18 cellular contexts compared by ENCODE assay signal in genomic region chr16:582218-582613, GRCh38. TPM values are rescaled to one million over a fixed set of nuclear protein-coding genes. Genes with fewer than 3 reads are reported as not detected.
DNase-seq lines count a peak whose midpoint lies in the region; ATAC-seq, FAIRE-seq and TF ChIP-seq lines count a peak whose summit lies in the region.
"Had no signal": no experiment of that assay in that cellular context is flagged by ENCODE, and none has a peak within 500 bp of the region (broad histone marks: within the 10 kb centered on the region; RNA-seq: fewer than 3 reads in every experiment).

No MANE protein-coding gene starts in this region.

- H3K36me3 ChIP-seq in BE2C (peaks cover 8% of the 10 kb centered on the region; the same call in 1 of the 2 replicates), H7 (replicated peaks; ENCODE audit: control insufficient read depth, insufficient read depth, low read length) (no peaks in the 10 kb centered on the region), K562 (ENCODE audit: control insufficient read depth, insufficient read depth, low read length) (no peaks in the 10 kb centered on the region; the same call in 2 of the 3 replicates), osteoblast (ENCODE audit: insufficient read depth, low read length) (no peaks in the 10 kb centered on the region), kidney (ENCODE audit: control insufficient read depth in 1 of 2, insufficient read depth in 2 of 2, low read length in 2 of 2) (no peaks in the 10 kb centered on the region)

- TF ChIP-seq POLR2A in K562 (conservative IDR thresholded peaks at IDR 0.05), result no peak

- H3K4me2 ChIP-seq in K562 (ENCODE audit: insufficient read depth, low read length), result no peak overlapping the region
- H3K4me2 ChIP-seq in osteoblast (ENCODE audit: insufficient read depth, low read length), result no peak overlapping the region

- intact Hi-C loops in K562 (cut with micrococcal nuclease), result no loop called here
- intact Hi-C loops in kidney (cut with DNase I), result no loop called here

- H3K9ac ChIP-seq in K562 (ENCODE audit: insufficient read depth in 1 of 2, low read depth in 2 of 2, low read length in 2 of 2) (no peak overlapping the region), kidney (ENCODE audit: low read length in 2 of 2) (no peak overlapping the region)

- FAIRE-seq in K562 (lab: Jason Lieb, UNC) (no peak), kidney (lab: Jason Lieb, UNC) (no peak)
- FAIRE-seq: D721Med, G401.6, GM12892 had no signal

- peaks cover 7% of the 10 kb centered on the region for H3K9me1 ChIP-seq in K562 (ENCODE audit: control insufficient read depth, insufficient read depth, low read length)

- in situ Hi-C loops in K562 (cut with MboI), result no loop called here

- POLR2A ChIA-PET in K562 (lab: Yijun Ruan, JAX), result interaction anchor here (0.6 to 0.8 kb wide), 2 partner anchors 15 to 56 kb away, joined by 3 to 4 read pairs; partner anchors contain the start of gene NHLRC4

- CTCF ChIA-PET in K562 (lab: Yijun Ruan, JAX; ENCODE audit: low intra/inter-chr PET ratio), result no interaction called here

- DNase-seq in BE2C (peak; percentile 14), H7 (peak; percentile 78), K562 (ENCODE audit: extremely low read depth in 1 of 4, low spot score in 3 of 4) (no peak), osteoblast (ENCODE audit: insufficient read length, low spot score, missing footprints) (peak; percentile 78), kidney (no peak), NCI-H1417 (lab: John Stamatoyannopoulos, UW) (no peak), AML-193 (lab: John Stamatoyannopoulos, UW) (no peak)
- DNase-seq: Caco-2; CD4-positive, alpha-beta T cell; HCEC 1CT; HFFc6 had no signal

- H3K9me3 ChIP-seq in BE2C, result no peaks in the 10 kb centered on the region
- no peaks in the 10 kb centered on the region for H3K9me3 ChIP-seq in K562 (replicated peaks; ENCODE audit: control insufficient read depth, insufficient read depth, low read depth, low read length)
- H3K9me3 ChIP-seq in osteoblast (ENCODE audit: low read depth, low read length), result no peaks in the 10 kb centered on the region
- H3K9me3 ChIP-seq in kidney (ENCODE audit: control insufficient read depth in 1 of 2, low read length in 2 of 2), result no peaks in the 10 kb centered on the region
- H3K9me3 ChIP-seq: Caco-2 had no signal

- no peak for TF ChIP-seq CTCF in BE2C (IDR thresholded peaks at IDR 0.05; ENCODE audit: low read depth, low read length)
- TF ChIP-seq CTCF in K562 (IDR thresholded peaks at IDR 0.05 in 2 of 3, conservative IDR thresholded peaks at IDR 0.05 in 1 of 3; ENCODE audit: insufficient read depth in 2 of 3, low read depth in 1 of 3, low read length in 3 of 3), result no peak
- no peak for TF ChIP-seq CTCF in osteoblast (IDR thresholded peaks at IDR 0.05; ENCODE audit: extremely low read depth, low read depth, low read length)
- TF ChIP-seq CTCF in kidney (IDR thresholded peaks at IDR 0.05; ENCODE audit: borderline replicate concordance, extremely low read depth, insufficient read depth), result no peak

- H3K4me1 ChIP-seq in BE2C (peaks cover 4% of the 10 kb centered on the region), K562 (replicated peaks in 1 of 2; ENCODE audit: control insufficient read depth in 2 of 2, insufficient read depth in 2 of 2, low read length in 2 of 2) (peaks cover 0 to 81% of the 10 kb centered on the region in 2 experiments), osteoblast (ENCODE audit: insufficient read depth, low read length) (peaks cover 17% of the 10 kb centered on the region), kidney (ENCODE audit: control insufficient read depth in 1 of 2, insufficient read depth in 1 of 2, low read depth in 1 of 2, low read length in 2 of 2) (peaks cover 4 to 9% of the 10 kb centered on the region in 2 donors)
- H3K4me1 ChIP-seq: Caco-2 had no signal

- H3K4me3 ChIP-seq in BE2C (ENCODE audit: low read depth, low read length) (no peak overlapping the region), H7 (ENCODE audit: insufficient read depth, low read depth, low read length) (no peak overlapping the region), K562 (no peak overlapping the region), osteoblast (ENCODE audit: insufficient read depth, low read length) (no peak overlapping the region), kidney (ENCODE audit: low read length in 2 of 2) (no peak overlapping the region)

- 0 out of 3 replicates have a peak, but pooled peaks cover 4% of the 10 kb centered on the region for H3K79me2 ChIP-seq in K562 (ENCODE audit: control insufficient read depth, insufficient read depth, low read length)
- peaks cover 4% of the 10 kb centered on the region for H3K79me2 ChIP-seq in osteoblast (ENCODE audit: insufficient read depth, low read length)

- WGBS in K562 (ENCODE audit: insufficient coverage, low coverage, missing lambda C conversion rate), result 84% methylated on average over 10 of the region's 18 CpGs

- BruUV-seq in K562 (replicated peaks; lab: Mats Ljungman, UMichigan), result no TSS peak

- H3K27me3 ChIP-seq in BE2C (no peaks in the 10 kb centered on the region), H7 (ENCODE audit: control insufficient read depth, insufficient read depth, low read length) (peaks cover 8% of the 10 kb centered on the region), K562 (ENCODE audit: control insufficient read depth in 2 of 2, insufficient read depth in 2 of 2, low read length in 2 of 2) (no peaks in the 10 kb centered on the region), osteoblast (ENCODE audit: insufficient read depth, low read length) (no peaks in the 10 kb centered on the region)

- TF ChIP-seq RAD21 in K562 (CRISPR knock-in tag; conservative IDR thresholded peaks at IDR 0.05 in 1 of 2, IDR thresholded peaks at IDR 0.05 in 1 of 2), result no peak

- H3K27ac ChIP-seq in K562 (ENCODE audit: extremely low read depth, low read depth, low read length) (no peak overlapping the region), osteoblast (ENCODE audit: low read depth, low read length) (no peak overlapping the region), kidney (ENCODE audit: low read depth in 2 of 2, low read length in 2 of 2) (no peak overlapping the region)
- H3K27ac ChIP-seq: HL-60 had no signal

- H4K20me1 ChIP-seq in K562 (replicated peaks; ENCODE audit: control insufficient read depth, insufficient read depth, low read length) (peaks cover 10% of the 10 kb centered on the region; the same call in 1 of the 2 replicates), osteoblast (ENCODE audit: insufficient read depth, low read length) (peaks cover 6% of the 10 kb centered on the region)

- no peak for ATAC-seq in K562

- no peak for TF ChIP-seq EP300 in K562 (IDR thresholded peaks at IDR 0.05; ENCODE audit: low read length)

- no peak overlapping the region for H2AFZ ChIP-seq in K562 (ENCODE audit: low read depth, low read length)
- H2AFZ ChIP-seq in osteoblast (ENCODE audit: low read length), result no peak overlapping the region

RNA-seq across cellular contexts. Expression of gene RAB40C, which starts 7.7 kb away (rescaled TPM):
- 21.3 TPM for polyA plus RNA-seq in BE2C (2012; ENCODE audit: insufficient read depth, insufficient read length, low read depth)
- 26.3 and 26.4 TPM in 2 replicates for total RNA-seq in H7 (2014; rRNA removed; shearing (Covaris generic))
- total RNA-seq in K562 (2011; cell fraction: chromatin; rRNA removed; ENCODE audit: low replicate concordance), result 10.6 and 36.6 TPM in 2 replicates
- 24.2 and 24.8 TPM in 2 replicates for total RNA-seq in K562 (2011; cell fraction: nucleolus; rRNA removed)
- total RNA-seq in K562 (2011; cell fraction: nucleoplasm; rRNA removed), result 15.5 and 15.6 TPM in 2 replicates
- 22.3 and 26.0 TPM in 2 replicates for total RNA-seq in K562 (2014; rRNA removed)
- total RNA-seq in K562 (2014; rRNA removed; fragmentation: Illumina TruSeq; extraction: Trizol), result 1.9 and 2.5 TPM in 2 replicates
- 10.1 and 11.4 TPM in 2 replicates for total RNA-seq in K562 (2015; rRNA removed; fragmentation: Illumina TruSeq; extraction: Trizol)
- 23.4 and 25.3 TPM in 2 replicates for total RNA-seq in K562 (2021)
- 8.7 and 10.9 TPM in 2 replicates for polyA plus RNA-seq in K562 (2011; rRNA removed)
- polyA plus RNA-seq in K562 (2011; cell fraction: cytosol; rRNA removed), result 15.6 and 35.2 TPM in 2 replicates
- polyA plus RNA-seq in K562 (2011; cell fraction: nucleus; rRNA removed), result 22.1 and 35.1 TPM in 2 replicates
- 15.7 and 28.1 TPM in 2 replicates for polyA plus RNA-seq in K562 (2012)
- 5.6 and 13.3 TPM in 2 replicates for polyA plus RNA-seq in K562 (2014; fragmentation: Illumina TruSeq; extraction: Trizol)
- under 1 TPM; 0.17 to 0.50 TPM for polyA plus RNA-seq in K562 (2014; fragmentation: Nextera tagmentation; extraction: Ambion mirVana)
- polyA plus RNA-seq in K562 (2014; rRNA removed), result 20.9 and 22.3 TPM in 2 replicates
- 2.9 and 5.0 TPM in 2 replicates for polyA minus RNA-seq in K562 (2011; rRNA and poly(A)+ RNA removed)
- 10.3 and 15.5 TPM in 2 replicates for polyA minus RNA-seq in K562 (2011; cell fraction: cytosol; rRNA and poly(A)+ RNA removed)
- polyA minus RNA-seq in K562 (2011; cell fraction: nucleus; rRNA and poly(A)+ RNA removed), result 4.8 and 5.1 TPM in 2 replicates
- total RNA-seq in osteoblast, result 11.2 and 13.3 TPM in 2 replicates
- total RNA-seq in kidney, result 24.0 TPM
- 18.1 TPM for polyA plus RNA-seq in kidney (ENCODE audit: insufficient read depth, low read depth, low replicate concordance)

RNA-seq across cellular contexts. Expression of gene PIGQ, which starts 12.4 kb away (rescaled TPM):
- polyA plus RNA-seq in BE2C (2012; ENCODE audit: insufficient read depth, insufficient read length, low read depth), result 116 TPM
- 42.2 and 44.6 TPM in 2 replicates for total RNA-seq in H7 (2014; rRNA removed; shearing (Covaris generic))
- total RNA-seq in K562 (2011; cell fraction: chromatin; rRNA removed; ENCODE audit: low replicate concordance), result 51.8 and 208 TPM in 2 replicates
- total RNA-seq in K562 (2011; cell fraction: nucleolus; rRNA removed), result 193 and 220 TPM in 2 replicates
- 84.0 and 92.9 TPM in 2 replicates for total RNA-seq in K562 (2011; cell fraction: nucleoplasm; rRNA removed)
- total RNA-seq in K562 (2014; rRNA removed) (30.7 and 36.1 TPM in 2 replicates), K562 (2014; rRNA removed; fragmentation: Illumina TruSeq; extraction: Trizol) (2.3 and 3.4 TPM in 2 replicates), K562 (2015; rRNA removed; fragmentation: Illumina TruSeq; extraction: Trizol) (14.1 and 14.3 TPM in 2 replicates), K562 (2021) (43.7 and 49.6 TPM in 2 replicates), osteoblast (25.6 and 29.0 TPM in 2 replicates), kidney (92.9 TPM)
- polyA plus RNA-seq in K562 (2011; rRNA removed) (11.2 and 19.4 TPM in 2 replicates), K562 (2014; fragmentation: Illumina TruSeq; extraction: Trizol) (11.7 and 21.9 TPM in 2 replicates), K562 (2014; fragmentation: Nextera tagmentation; extraction: Ambion mirVana) (1 to 10 TPM in 1 of 2 experiments, under 1 TPM in 1; 0.20 to 2.5 TPM), K562 (2014; rRNA removed) (42.1 and 42.3 TPM in 2 replicates), kidney (ENCODE audit: insufficient read depth, low read depth, low replicate concordance) (118 TPM)
- 15.7 and 51.3 TPM in 2 replicates for polyA plus RNA-seq in K562 (2011; cell fraction: cytosol; rRNA removed)
- polyA plus RNA-seq in K562 (2011; cell fraction: nucleus; rRNA removed), result 84.7 and 175 TPM in 2 replicates
- 22.2 and 33.3 TPM in 2 replicates for polyA plus RNA-seq in K562 (2012)
- 9.6 and 17.9 TPM in 2 replicates for polyA minus RNA-seq in K562 (2011; rRNA and poly(A)+ RNA removed)
- 11.2 and 15.5 TPM in 2 replicates for polyA minus RNA-seq in K562 (2011; cell fraction: cytosol; rRNA and poly(A)+ RNA removed)
- polyA minus RNA-seq in K562 (2011; cell fraction: nucleus; rRNA and poly(A)+ RNA removed), result 33.2 and 44.4 TPM in 2 replicates

RNA-seq across cellular contexts. Expression of gene NHLRC4, which starts 15.4 kb away (rescaled TPM):
- polyA plus RNA-seq in BE2C (2012; ENCODE audit: insufficient read depth, insufficient read length, low read depth), result 13.5 TPM
- total RNA-seq in H7 (2014; rRNA removed; shearing (Covaris generic)), result 1.1 TPM in 2 replicates
- total RNA-seq in K562 (2011; cell fraction: chromatin; rRNA removed; ENCODE audit: low replicate concordance), result 3.1 and 8.5 TPM in 2 replicates
- 8.4 and 8.8 TPM in 2 replicates for total RNA-seq in K562 (2011; cell fraction: nucleolus; rRNA removed)
- 5.0 TPM in 2 replicates for total RNA-seq in K562 (2011; cell fraction: nucleoplasm; rRNA removed)
- total RNA-seq in K562 (2014; rRNA removed), result 2.6 and 3.1 TPM in 2 replicates
- total RNA-seq in K562 (2014; rRNA removed; fragmentation: Illumina TruSeq; extraction: Trizol), result 0.47 and 0.48 TPM in 2 replicates
- total RNA-seq in K562 (2015; rRNA removed; fragmentation: Illumina TruSeq; extraction: Trizol), result 1.2 and 1.3 TPM in 2 replicates
- 2.0 and 3.0 TPM in 2 replicates for total RNA-seq in K562 (2021)
- 1.3 and 1.7 TPM in 2 replicates for polyA plus RNA-seq in K562 (2011; rRNA removed)
- 2.0 and 4.5 TPM in 2 replicates for polyA plus RNA-seq in K562 (2011; cell fraction: cytosol; rRNA removed)
- polyA plus RNA-seq in K562 (2011; cell fraction: nucleus; rRNA removed), result 6.2 and 8.3 TPM in 2 replicates
- 1.7 and 7.2 TPM in 2 replicates for polyA plus RNA-seq in K562 (2012)
- 0.24 and 1.1 TPM in 2 replicates for polyA plus RNA-seq in K562 (2014; fragmentation: Illumina TruSeq; extraction: Trizol)
- not detected for polyA plus RNA-seq in K562 (2014; fragmentation: Nextera tagmentation; extraction: Ambion mirVana)
- 3.2 and 3.7 TPM in 2 replicates for polyA plus RNA-seq in K562 (2014; rRNA removed)
- 0.39 and 0.51 TPM in 2 replicates for polyA minus RNA-seq in K562 (2011; rRNA and poly(A)+ RNA removed)
- polyA minus RNA-seq in K562 (2011; cell fraction: cytosol; rRNA and poly(A)+ RNA removed), result 1.3 TPM in 1 of 2 replicates, not detected in the other
- 6.5 and 8.1 TPM in 2 replicates for polyA minus RNA-seq in K562 (2011; cell fraction: nucleus; rRNA and poly(A)+ RNA removed)
- total RNA-seq in osteoblast, result 1.2 and 2.2 TPM in 2 replicates
- 3.3 TPM for total RNA-seq in kidney
- polyA plus RNA-seq in kidney (ENCODE audit: insufficient read depth, low read depth, low replicate concordance), result 17.4 TPM
- total RNA-seq: A172, Caco-2 had no signal

RNA-seq across cellular contexts. Expression of gene PRR35, which starts 22.0 kb away (rescaled TPM):
- polyA plus RNA-seq in BE2C (2012; ENCODE audit: insufficient read depth, insufficient read length, low read depth), result 0.91 TPM
- 0.28 and 0.85 TPM in 2 replicates for total RNA-seq in H7 (2014; rRNA removed; shearing (Covaris generic))
- 0.18 and 0.79 TPM in 2 replicates for total RNA-seq in K562 (2011; cell fraction: chromatin; rRNA removed; ENCODE audit: low replicate concordance)
- total RNA-seq in K562 (2011; cell fraction: nucleolus; rRNA removed), result 0.66 and 1.3 TPM in 2 replicates
- total RNA-seq in K562 (2011; cell fraction: nucleoplasm; rRNA removed), result 0.29 and 0.53 TPM in 2 replicates
- 0.41 and 0.45 TPM in 2 replicates for total RNA-seq in K562 (2014; rRNA removed)
- total RNA-seq in K562 (2014; rRNA removed; fragmentation: Illumina TruSeq; extraction: Trizol), result not detected in 2 replicates
- total RNA-seq in K562 (2015; rRNA removed; fragmentation: Illumina TruSeq; extraction: Trizol), result 0.08 TPM in 1 of 2 replicates, not detected in the other
- 0.18 and 0.42 TPM in 2 replicates for total RNA-seq in K562 (2021)
- 0.09 and 0.17 TPM in 2 replicates for polyA plus RNA-seq in K562 (2011; rRNA removed)
- 0.07 and 1.2 TPM in 2 replicates for polyA plus RNA-seq in K562 (2011; cell fraction: cytosol; rRNA removed)
- polyA plus RNA-seq in K562 (2011; cell fraction: nucleus; rRNA removed), result 0.20 and 2.2 TPM in 2 replicates
- polyA plus RNA-seq in K562 (2012), result 0.09 and 0.14 TPM in 2 replicates
- 0.07 TPM in 1 of 2 replicates, not detected in the other for polyA plus RNA-seq in K562 (2014; fragmentation: Illumina TruSeq; extraction: Trizol)
- polyA plus RNA-seq in K562 (2014; fragmentation: Nextera tagmentation; extraction: Ambion mirVana), result not detected
- 0.15 and 0.24 TPM in 2 replicates for polyA plus RNA-seq in K562 (2014; rRNA removed)
- polyA minus RNA-seq in K562 (2011; rRNA and poly(A)+ RNA removed), result not detected in 2 replicates
- not detected in 2 replicates for polyA minus RNA-seq in K562 (2011; cell fraction: cytosol; rRNA and poly(A)+ RNA removed)
- polyA minus RNA-seq in K562 (2011; cell fraction: nucleus; rRNA and poly(A)+ RNA removed), result 0.27 TPM in 1 of 2 replicates, not detected in the other
- under 0.01 TPM in 1 of 2 replicates, not detected in the other for total RNA-seq in osteoblast
- total RNA-seq in kidney, result 1.8 TPM
- polyA plus RNA-seq in kidney (ENCODE audit: insufficient read depth, low read depth, low replicate concordance), result 24.4 TPM
- total RNA-seq: A172; Caco-2; CD4-positive, alpha-beta T cell; H4; HFFc6 had no signal
- polyA plus RNA-seq: BJ had no signal

RNA-seq across cellular contexts. Expression of gene WFIKKN1, which starts 48.6 kb away (rescaled TPM):
- 1.3 TPM for polyA plus RNA-seq in BE2C (2012; ENCODE audit: insufficient read depth, insufficient read length, low read depth)
- total RNA-seq in H7 (2014; rRNA removed; shearing (Covaris generic)), result 4.5 and 5.5 TPM in 2 replicates
- 0.83 and 4.1 TPM in 2 replicates for total RNA-seq in K562 (2011; cell fraction: chromatin; rRNA removed; ENCODE audit: low replicate concordance)
- 3.3 and 3.8 TPM in 2 replicates for total RNA-seq in K562 (2011; cell fraction: nucleolus; rRNA removed)
- total RNA-seq in K562 (2011; cell fraction: nucleoplasm; rRNA removed), result 1.8 and 2.3 TPM in 2 replicates
- total RNA-seq in K562 (2014; rRNA removed), result 0.50 and 0.57 TPM in 2 replicates
- total RNA-seq in K562 (2014; rRNA removed; fragmentation: Illumina TruSeq; extraction: Trizol), result not detected in 2 replicates
- total RNA-seq in K562 (2015; rRNA removed; fragmentation: Illumina TruSeq; extraction: Trizol), result 0.11 and 0.14 TPM in 2 replicates
- total RNA-seq in K562 (2021), result 0.85 and 1.1 TPM in 2 replicates
- polyA plus RNA-seq in K562 (2011; rRNA removed), result 0.18 and 0.22 TPM in 2 replicates
- 0.29 and 2.5 TPM in 2 replicates for polyA plus RNA-seq in K562 (2011; cell fraction: cytosol; rRNA removed)
- polyA plus RNA-seq in K562 (2011; cell fraction: nucleus; rRNA removed), result 0.56 and 2.4 TPM in 2 replicates
- 0.61 and 1.5 TPM in 2 replicates for polyA plus RNA-seq in K562 (2012)
- polyA plus RNA-seq in K562 (2014; fragmentation: Illumina TruSeq; extraction: Trizol), result 0.14 TPM in 1 of 2 replicates, not detected in the other
- polyA plus RNA-seq in K562 (2014; fragmentation: Nextera tagmentation; extraction: Ambion mirVana), result not detected
- polyA plus RNA-seq in K562 (2014; rRNA removed), result 0.30 and 0.54 TPM in 2 replicates
- 0.12 and 0.14 TPM in 2 replicates for polyA minus RNA-seq in K562 (2011; rRNA and poly(A)+ RNA removed)
- polyA minus RNA-seq in K562 (2011; cell fraction: cytosol; rRNA and poly(A)+ RNA removed), result 0.73 and 1.1 TPM in 2 replicates
- 0.44 and 0.81 TPM in 2 replicates for polyA minus RNA-seq in K562 (2011; cell fraction: nucleus; rRNA and poly(A)+ RNA removed)
- total RNA-seq in osteoblast, result under 0.01 and 0.36 TPM in 2 replicates
- 0.69 TPM for total RNA-seq in kidney
- 1.8 TPM for polyA plus RNA-seq in kidney (ENCODE audit: insufficient read depth, low read depth, low replicate concordance)
- total RNA-seq: A172, H4 had no signal
- polyA plus RNA-seq: BJ had no signal

Comparison
In these comparisons a context has a peak if more than half of its experiments do, and no peak if none do; other contexts are left out.
1. DNase-seq: peak in BE2C (single experiment), H7 (single experiment) and osteoblast (single experiment); none in K562 (0 of 4), kidney (single experiment), NCI-H1417 (0 of 3) and AML-193 (0 of 2).